ENCODE assay signal across 11 cellular contexts in the genomic region with DNA sequence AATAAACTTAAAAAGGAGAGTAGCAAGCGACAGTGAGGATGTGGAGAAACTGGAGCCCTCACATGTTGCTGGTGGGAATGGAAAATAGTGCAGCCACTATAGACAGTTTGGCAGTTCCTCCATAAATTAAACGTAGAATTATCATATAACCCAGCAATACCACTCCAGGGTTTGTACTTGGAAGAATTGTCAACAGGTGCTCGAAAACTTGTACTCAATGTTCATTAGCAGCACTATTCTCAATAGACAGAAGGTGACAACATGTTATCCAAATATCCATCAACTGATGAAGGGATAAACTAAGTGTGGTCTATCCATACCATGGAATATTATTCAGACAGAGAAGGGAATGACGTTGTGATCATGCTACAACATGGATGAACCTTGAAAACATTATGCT.
"Had no signal": no experiment of that assay in that cellular context is flagged by ENCODE, and none has a peak within 500 bp of the region (broad histone marks: within the 10 kb centered on the region; RNA-seq: fewer than 3 reads in every experiment).

No MANE protein-coding gene starts in this region.

- H3K9ac ChIP-seq: GM23248 had no signal

- H3K27ac Mint-ChIP-seq: GM23338, H9, HFFc6 had no signal

- ATAC-seq: GM23338, HCT116 had no signal

- H3K4me3 Mint-ChIP-seq: GM23338, H9, HFFc6 had no signal

- H3K9me3 ChIP-seq: HAP-1 had no signal

- H3K36me3 ChIP-seq: HAP-1 had no signal

- H3K9me3 Mint-ChIP-seq: GM23338, H9, HFFc6 had no signal

- H3K4me1 ChIP-seq: HAP-1 had no signal

- H3K4me1 Mint-ChIP-seq: GM23338, H9 had no signal

- DNase-seq: GM23248, GOT3, H7, H9, HCEC 1CT, HFFc6 had no signal

- H3K27ac ChIP-seq: GM23248 had no signal

- FAIRE-seq: H1, H54 had no signal

- H3K4me3 ChIP-seq: GM23248, GM23338, HAP-1 had no signal
